8 cellular contexts compared by ENCODE assay signal in genomic region chr9:136552117-136552685, GRCh38. TPM values are rescaled to one million over a fixed set of nuclear protein-coding genes. Genes with fewer than 3 reads are reported as not detected.
A peak's percentile ranks its signal among the peaks of the same experiment; 100 is the strongest.
DNase-seq lines count a peak whose midpoint lies in the region; TF ChIP-seq lines count a peak whose summit lies in the region.

No MANE protein-coding gene starts in this region.

- DNase-seq in GM12865 (ENCODE audit: low read depth): peak; percentile 65
- peak in 1 of 3 donors; percentile 65 for DNase-seq in Peyer's patch
- peak; percentile 87 for DNase-seq in fibroblast of peridontal ligament (ENCODE audit: extremely low read depth)
- peak; percentile 68 for DNase-seq in smooth muscle cell (lab: John Stamatoyannopoulos, UW; ENCODE audit: unreplicated experiment)
- DNase-seq in activated CD4-positive, CD25-positive, alpha-beta regulatory T cell treated with anti-CD3 and anti-CD28 coated beads, Interleukin-2, amount 50 U/mL, for 72 hours: no peak
- DNase-seq in NCI-H2081 treated with DMSO at 0.1 percent for 48 hours (lab: John Stamatoyannopoulos, UW): no peak
- DNase-seq in NCI-H146 treated with DMSO at 0.1 percent for 48 hours (lab: John Stamatoyannopoulos, UW; ENCODE audit: unreplicated experiment): no peak
- no peak for DNase-seq in effector CD8-positive, alpha-beta T cell (lab: John Stamatoyannopoulos, UW)

- no peaks in the 10 kb centered on the region for H3K9me3 ChIP-seq in Peyer's patch
- H3K9me3 ChIP-seq in smooth muscle cell (replicated peaks; ENCODE audit: low read depth): no peaks in the 10 kb centered on the region

- H3K27me3 ChIP-seq in Peyer's patch (no peaks in the 10 kb centered on the region), smooth muscle cell (ENCODE audit: low read depth) (no peaks in the 10 kb centered on the region)

- WGBS in smooth muscle cell (ENCODE audit: low lambda C conversion rate): 10% methylated on average over 22 of the region's 22 CpGs

- no peak for TF ChIP-seq POLR2A in Peyer's patch (IDR thresholded peaks at IDR 0.05)

- H3K4me3 ChIP-seq in GM12865 (ENCODE audit: low read depth, low read length): peak overlapping the region; percentile 3; the same call in 1 of the 2 replicates
- peak overlapping the region in 1 of 4 donors; percentile 12 for H3K4me3 ChIP-seq in Peyer's patch
- H3K4me3 ChIP-seq in smooth muscle cell: no peak overlapping the region

- H3K79me2 ChIP-seq in smooth muscle cell (ENCODE audit: low read depth): no peaks in the 10 kb centered on the region

- peak overlapping the region; percentile 41 for H3K9ac ChIP-seq in smooth muscle cell (ENCODE audit: low read depth)

- no peak overlapping the region for H2AFZ ChIP-seq in smooth muscle cell (ENCODE audit: low read depth)

- H3K4me2 ChIP-seq in smooth muscle cell: peak overlapping the region; percentile 86

- TF ChIP-seq CTCF in GM12865 (IDR thresholded peaks at IDR 0.05; ENCODE audit: insufficient read depth, low read depth, low read length, missing control alignments) (no peak), Peyer's patch (IDR thresholded peaks at IDR 0.05) (no peak), smooth muscle cell (IDR thresholded peaks at IDR 0.05; ENCODE audit: borderline replicate concordance, insufficient read depth, poor library complexity, severe bottlenecking) (no peak)

- H3K4me1 ChIP-seq in Peyer's patch: peaks cover 7 to 39% (median 16%) of the 10 kb centered on the region in 4 donors
- H3K4me1 ChIP-seq in smooth muscle cell (ENCODE audit: low read depth): peaks cover 30% of the 10 kb centered on the region

- H3F3A ChIP-seq in smooth muscle cell (ENCODE audit: low read depth): no peaks in the 10 kb centered on the region

- H3K36me3 ChIP-seq in Peyer's patch (no peaks in the 10 kb centered on the region), smooth muscle cell (ENCODE audit: low read depth) (no peaks in the 10 kb centered on the region)

- no peaks in the 10 kb centered on the region for H4K20me1 ChIP-seq in smooth muscle cell (ENCODE audit: low read depth)

- H3K27ac ChIP-seq in Peyer's patch: peak overlapping the region; percentile 52 to 79 (median 76)
- peak overlapping the region; percentile 83 for H3K27ac ChIP-seq in smooth muscle cell (ENCODE audit: low read depth)

RNA-seq across cellular contexts. Expression of gene NOTCH1, which starts 6.4 kb away (rescaled TPM):
- total RNA-seq in Peyer's patch (10 to 100 TPM; 38.2 to 95.7 (median 53.8) TPM), smooth muscle cell (7.8 and 13.2 TPM in 2 replicates)
- polyA plus RNA-seq in smooth muscle cell: 7.2 and 11.4 TPM in 2 replicates

Comparison
In these comparisons a context has a peak if more than half of its experiments do, and no peak if none do; other contexts are left out.
1. DNase-seq: peak in GM12865 (single experiment), fibroblast of peridontal ligament (single experiment) and smooth muscle cell (single experiment); none in activated CD4-positive, CD25-positive, alpha-beta regulatory T cell treated with anti-CD3 and anti-CD28 coated beads, Interleukin-2, amount 50 U/mL, for 72 hours (single experiment), NCI-H2081 treated with DMSO at 0.1 percent for 48 hours (single experiment), NCI-H146 treated with DMSO at 0.1 percent for 48 hours (single experiment) and effector CD8-positive, alpha-beta T cell (single experiment).